10 cellular contexts compared by ENCODE assay signal in genomic region chr3:187016639-187017345, GRCh38.
DNase-seq lines count a peak whose midpoint lies in the region; ATAC-seq and TF ChIP-seq lines count a peak whose summit lies in the region.
"Had no signal": no experiment of that assay in that cellular context is flagged by ENCODE, and none has a peak within 500 bp of the region (broad histone marks: within the 10 kb centered on the region; RNA-seq: fewer than 3 reads in every experiment).

No MANE protein-coding gene starts in this region.

- peak overlapping the region; percentile 87 for H3K27ac Mint-ChIP-seq in activated B cell treated with CpG ODN at 0.5 μM for 24 hours

- H3K9me3 Mint-ChIP-seq in activated B cell treated with CpG ODN at 0.5 μM for 24 hours: no peaks in the 10 kb centered on the region
- H3K9me3 Mint-ChIP-seq: activated naive CD8-positive, alpha-beta T cell treated with anti-CD3 and anti-CD28 coated beads, Interleukin-2, amount 10 ng/mL, durations not matched to agents 7 days and 5 days had no signal

- no peak overlapping the region for H3K4me3 ChIP-seq in lung
- H3K4me3 ChIP-seq in ovary: no peak overlapping the region
- H3K4me3 ChIP-seq in esophagus muscularis mucosa: no peak overlapping the region
- no peak overlapping the region for H3K4me3 ChIP-seq in H7 (ENCODE audit: insufficient read depth, low read depth, low read length)

- WGBS in lung, 2 donors: 55 to 66% methylated on average over 4 of the region's 4 CpGs
- 67 to 80% (median 78%) methylated on average over 4 of the region's 4 CpGs for WGBS in ovary, 3 donors
- WGBS in esophagus muscularis mucosa: 62% methylated on average over 4 of the region's 4 CpGs

- H3K4me1 Mint-ChIP-seq in activated B cell treated with CpG ODN at 0.5 μM for 24 hours: peaks cover 100% of the 10 kb centered on the region

- peaks cover 0 to 5% of the 10 kb centered on the region in 2 donors for H3K36me3 ChIP-seq in lung (ENCODE audit: control insufficient read depth in 2 of 2, insufficient read depth in 2 of 2, low read length in 2 of 2)
- no peaks in the 10 kb centered on the region for H3K36me3 ChIP-seq in ovary
- H3K36me3 ChIP-seq in esophagus muscularis mucosa: no peaks in the 10 kb centered on the region
- peaks cover 1% of the 10 kb centered on the region for H3K36me3 ChIP-seq in H7 (replicated peaks; ENCODE audit: control insufficient read depth, insufficient read depth, low read length)

- TF ChIP-seq CTCF in activated B cell treated with CpG ODN at 0.5 μM for 24 hours (IDR thresholded peaks at IDR 0.05) (no peak), lung (IDR thresholded peaks at IDR 0.05; ENCODE audit: control extremely low read depth, extremely low read depth) (no peak), ovary (IDR thresholded peaks at IDR 0.05) (no peak), esophagus muscularis mucosa (IDR thresholded peaks at IDR 0.05) (no peak)

- peak; percentile 52 for DNase-seq in activated B cell treated with CpG ODN at 0.5 μM for 24 hours
- no peak for DNase-seq in lung (ENCODE audit: low spot score)
- DNase-seq in ovary: no peak
- no peak for DNase-seq in esophagus muscularis mucosa (ENCODE audit: extremely low spot score)
- no peak for DNase-seq in H7
- DNase-seq in NCI-H1092 (lab: John Stamatoyannopoulos, UW): no peak
- DNase-seq: activated naive CD8-positive, alpha-beta T cell treated with anti-CD3 and anti-CD28 coated beads, Interleukin-2, amount 10 ng/mL, durations not matched to agents 7 days and 5 days; NCI-H510A treated with DMSO at 0.1 percent for 48 hours had no signal

- ATAC-seq in HG02981 (IDR thresholded peaks at IDR 0.05; ENCODE audit: unreplicated experiment) (peak; percentile 37), activated B cell treated with CpG ODN at 0.5 μM for 24 hours (ENCODE audit: low read depth) (peak; percentile 66), lung (ENCODE audit: insufficient read depth, low FRiP score) (peak; percentile 45)

- peaks cover 11 to 22% of the 10 kb centered on the region in 2 donors for H3K4me1 ChIP-seq in lung (ENCODE audit: control insufficient read depth in 2 of 2, insufficient read depth in 2 of 2, low read length in 2 of 2)
- H3K4me1 ChIP-seq in ovary (ENCODE audit: insufficient read depth): no peaks in the 10 kb centered on the region
- peaks cover 5 to 39% (median 27%) of the 10 kb centered on the region in 4 donors for H3K4me1 ChIP-seq in esophagus muscularis mucosa

- CTCF ChIA-PET in activated B cell treated with CpG ODN at 0.5 μM for 24 hours (lab: Charles Lee): interaction anchor here (0.7 to 1.5 kb wide), 10 partner anchors 9 to 168 kb away, joined by 3 to 6 read pairs (median 3); no protein-coding TSS in a partner anchor

- H3K9me3 ChIP-seq in lung (ENCODE audit: control insufficient read depth in 2 of 2, insufficient read depth in 1 of 2, low read length in 1 of 2) (no peaks in the 10 kb centered on the region), ovary (no peaks in the 10 kb centered on the region), esophagus muscularis mucosa (no peaks in the 10 kb centered on the region)

- peak overlapping the region; percentile 73 for H3K4me3 Mint-ChIP-seq in activated B cell treated with CpG ODN at 0.5 μM for 24 hours

- POLR2A ChIA-PET in activated B cell treated with CpG ODN at 0.5 μM for 24 hours (lab: Charles Lee): interaction anchor here (0.5 to 2.9 kb wide), 20 partner anchors 10 to 234 kb away, joined by 3 to 48 read pairs (median 5); partner anchors contain the start of genes EIF4A2, RPL39L and ST6GAL1

- intact Hi-C loops in activated B cell treated with CpG ODN at 0.5 μM for 24 hours (cut with micrococcal nuclease) (loop anchor here (1.0 to 5.0 kb wide), 6 partner anchors 16 to 234 kb away; partner anchors contain the start of gene EIF4A2), ovary (cut with DNase I) (no loop called here), esophagus muscularis mucosa (cut with DNase I) (no loop called here)

- no peak overlapping the region for H3K27ac ChIP-seq in lung (ENCODE audit: low read depth in 1 of 2, low read length in 1 of 2)
- no peak overlapping the region for H3K27ac ChIP-seq in ovary
- H3K27ac ChIP-seq in esophagus muscularis mucosa (replicated peaks in 1 of 4): no peak overlapping the region

- H3K36me3 Mint-ChIP-seq in activated B cell treated with CpG ODN at 0.5 μM for 24 hours (ENCODE audit: low read depth): peaks cover 39% of the 10 kb centered on the region

- TF ChIP-seq EP300 in ovary (IDR thresholded peaks at IDR 0.05) (no peak), esophagus muscularis mucosa (IDR thresholded peaks at IDR 0.05) (no peak)

- H3K27me3 Mint-ChIP-seq in activated B cell treated with CpG ODN at 0.5 μM for 24 hours: no peaks in the 10 kb centered on the region
- H3K27me3 Mint-ChIP-seq: activated naive CD8-positive, alpha-beta T cell treated with anti-CD3 and anti-CD28 coated beads, Interleukin-2, amount 10 ng/mL, durations not matched to agents 7 days and 5 days had no signal

- H3K27me3 ChIP-seq in lung (ENCODE audit: control insufficient read depth, insufficient read depth) (no peaks in the 10 kb centered on the region), ovary (no peaks in the 10 kb centered on the region), esophagus muscularis mucosa (no peaks in the 10 kb centered on the region), H7 (ENCODE audit: control insufficient read depth, insufficient read depth, low read length) (no peaks in the 10 kb centered on the region)

- TF ChIP-seq POLR2A in GM15510 (IDR thresholded peaks at IDR 0.05; ENCODE audit: borderline replicate concordance, extremely low read depth, insufficient read length) (peak; percentile 31), ovary (IDR thresholded peaks at IDR 0.05) (no peak), esophagus muscularis mucosa (IDR thresholded peaks at IDR 0.05; ENCODE audit: low read depth) (no peak)
